In genomic region chrX:129808829-129809745, GRCh38 we compare ENCODE assay signal across 17 cellular contexts. TPM values are rescaled to one million over a fixed set of nuclear protein-coding genes. Genes with fewer than 3 reads are reported as not detected.
A peak's percentile ranks its signal among the peaks of the same experiment; 100 is the strongest.
DNase-seq lines count a peak whose midpoint lies in the region; ATAC-seq and TF ChIP-seq lines count a peak whose summit lies in the region.
"Had no signal": no experiment of that assay in that cellular context is flagged by ENCODE, and none has a peak within 500 bp of the region (broad histone marks: within the 10 kb centered on the region; RNA-seq: fewer than 3 reads in every experiment).

No MANE protein-coding gene starts in this region.

- H3K9me3 Mint-ChIP-seq in CD14-positive monocyte: no peaks in the 10 kb centered on the region
- H3K9me3 Mint-ChIP-seq in activated CD4-positive, alpha-beta memory T cell treated with anti-CD3 and anti-CD28 coated beads, Interleukin-2, amount 10 ng/mL, durations not matched to agents 7 days and 5 days: no peaks in the 10 kb centered on the region
- H3K9me3 Mint-ChIP-seq: stimulated activated memory B cell treated with anti-CD40 and anti-IgM and Interleukin-4, amounts not matched to agents 10 μg/mL and 1 μg/mL and 100 μg/mL, for 72 hours; T-helper 1 cell treated with Interleukin-12 subunit alpha and Interleukin-12 subunit beta and Interleukin-4 antibody, amounts not matched to agents 30 μg/mL and 1 μg/mL, for 36 hours had no signal

- no peaks in the 10 kb centered on the region for H3K9me3 ChIP-seq in GM23248 (ENCODE audit: low read depth)

- H3K27ac ChIP-seq in GM23248: peak overlapping the region; percentile 45; the same call in 1 of the 2 replicates

- H3K4me3 ChIP-seq in GM23248: no peak overlapping the region

- peaks cover 52% of the 10 kb centered on the region for H3K4me1 Mint-ChIP-seq in CD14-positive monocyte
- H3K4me1 Mint-ChIP-seq in activated CD4-positive, alpha-beta memory T cell treated with anti-CD3 and anti-CD28 coated beads, Interleukin-2, amount 10 ng/mL, durations not matched to agents 7 days and 5 days: peaks cover 18% of the 10 kb centered on the region

- no peaks in the 10 kb centered on the region for H4K20me1 ChIP-seq in GM23248 (ENCODE audit: insufficient read depth)

- H3K79me2 ChIP-seq in GM23248 (ENCODE audit: insufficient read depth): no peaks in the 10 kb centered on the region

- H3K9ac ChIP-seq in GM23248: no peak overlapping the region

- H3K4me1 ChIP-seq in GM23248 (ENCODE audit: insufficient read depth): peaks cover 17% of the 10 kb centered on the region

- 81 to 98% methylated on average over 5 to 6 of the region's 6 CpGs for WGBS in GM23248 (ENCODE audit: low coverage in 1 of 2, low lambda C conversion rate in 2 of 2, missing lambda C conversion rate in 2 of 2), 2 experiments

- CTCF ChIA-PET in activated CD4-positive, alpha-beta memory T cell treated with anti-CD3 and anti-CD28 coated beads, Interleukin-2, amount 10 ng/mL, durations not matched to agents 7 days and 5 days (lab: Charles Lee): interaction anchor here (1.6 kb wide), 1 partner anchor 252 kb away, joined by 4 read pairs; no protein-coding TSS in a partner anchor

- in situ Hi-C loops in GM23248 (cut with MboI): no loop called here

- no peak for ATAC-seq in HG03342 (IDR thresholded peaks at IDR 0.05; ENCODE audit: unreplicated experiment)
- no peak for ATAC-seq in GM21529 (IDR thresholded peaks at IDR 0.05; ENCODE audit: unreplicated experiment)
- ATAC-seq: PC-3; stimulated activated memory B cell treated with anti-CD40 and anti-IgM and Interleukin-4, amounts not matched to agents 10 μg/mL and 1 μg/mL and 100 μg/mL, for 72 hours had no signal

- H3K27me3 ChIP-seq in GM23248 (replicated peaks; ENCODE audit: insufficient read depth): no peaks in the 10 kb centered on the region

- intact Hi-C loops in CD14-positive monocyte (cut with micrococcal nuclease): loop anchor here in 1 of 2 donors (5.0 kb wide), 1 partner anchor 52 kb away; no protein-coding TSS in a partner anchor

- no peak overlapping the region for H3K4me2 ChIP-seq in GM23248 (ENCODE audit: unreplicated experiment)

- POLR2A ChIA-PET in activated CD4-positive, alpha-beta memory T cell treated with anti-CD3 and anti-CD28 coated beads, Interleukin-2, amount 10 ng/mL, durations not matched to agents 7 days and 5 days (lab: Charles Lee): interaction anchor here (0.9 to 3.0 kb wide), 5 partner anchors 10 to 64 kb away, joined by 3 to 16 read pairs (median 5); no protein-coding TSS in a partner anchor

- H3K36me3 ChIP-seq in GM23248 (ENCODE audit: low read depth): no peaks in the 10 kb centered on the region

- DNase-seq in CD14-positive monocyte (ENCODE audit: low spot score) (peak; percentile 54), GM23248 (peak; percentile 21), foreskin melanocyte (peak; percentile 9), amniotic stem cell (lab: John Stamatoyannopoulos, UW) (no peak)
- DNase-seq in activated CD4-positive, alpha-beta memory T cell treated with anti-CD3 and anti-CD28 coated beads, Interleukin-2, amount 10 ng/mL, durations not matched to agents 7 days and 5 days: no peak
- DNase-seq in activated CD4-positive, alpha-beta T cell treated with anti-CD3 and anti-CD28 coated beads for 48 hours: no peak
- DNase-seq: C1 segment of cervical spinal cord; caudate nucleus; erythroblast; midbrain; PC-3; posterior cingulate gyrus; stimulated activated CD4-positive, alpha-beta T cell treated with anti-CD3 and anti-CD28 coated beads, Interleukin-1b, Interleukin-23, amount 100 ng/mL, for 48 hours had no signal

- H3K27me3 Mint-ChIP-seq in CD14-positive monocyte (ENCODE audit: low read depth in 3 of 3): peaks cover 0 to 9% (median 0%) of the 10 kb centered on the region in 3 donors
- H3K27me3 Mint-ChIP-seq in activated CD4-positive, alpha-beta memory T cell treated with anti-CD3 and anti-CD28 coated beads, Interleukin-2, amount 10 ng/mL, durations not matched to agents 7 days and 5 days: no peaks in the 10 kb centered on the region
- H3K27me3 Mint-ChIP-seq: stimulated activated memory B cell treated with anti-CD40 and anti-IgM and Interleukin-4, amounts not matched to agents 10 μg/mL and 1 μg/mL and 100 μg/mL, for 72 hours had no signal

- H3K27ac Mint-ChIP-seq in CD14-positive monocyte: peak overlapping the region; percentile 86 to 95 (median 92)
- H3K27ac Mint-ChIP-seq in activated CD4-positive, alpha-beta memory T cell treated with anti-CD3 and anti-CD28 coated beads, Interleukin-2, amount 10 ng/mL, durations not matched to agents 7 days and 5 days: peak overlapping the region; percentile 35
- H3K27ac Mint-ChIP-seq: stimulated activated memory B cell treated with anti-CD40 and anti-IgM and Interleukin-4, amounts not matched to agents 10 μg/mL and 1 μg/mL and 100 μg/mL, for 72 hours; T-helper 1 cell treated with Interleukin-12 subunit alpha and Interleukin-12 subunit beta and Interleukin-4 antibody, amounts not matched to agents 30 μg/mL and 1 μg/mL, for 36 hours had no signal

- peaks cover 12% of the 10 kb centered on the region for H3F3A ChIP-seq in GM23248 (ENCODE audit: insufficient read depth)

- H3K4me3 Mint-ChIP-seq in CD14-positive monocyte: peak overlapping the region in 1 of 2 donors; percentile 35
- H3K4me3 Mint-ChIP-seq in activated CD4-positive, alpha-beta memory T cell treated with anti-CD3 and anti-CD28 coated beads, Interleukin-2, amount 10 ng/mL, durations not matched to agents 7 days and 5 days: no peak overlapping the region
- H3K4me3 Mint-ChIP-seq: stimulated activated memory B cell treated with anti-CD40 and anti-IgM and Interleukin-4, amounts not matched to agents 10 μg/mL and 1 μg/mL and 100 μg/mL, for 72 hours; T-helper 1 cell treated with Interleukin-12 subunit alpha and Interleukin-12 subunit beta and Interleukin-4 antibody, amounts not matched to agents 30 μg/mL and 1 μg/mL, for 36 hours had no signal

- H2AFZ ChIP-seq in GM23248: no peak overlapping the region

- H3K36me3 Mint-ChIP-seq in CD14-positive monocyte: peaks cover 3 to 10% of the 10 kb centered on the region in 2 donors
- H3K36me3 Mint-ChIP-seq in activated CD4-positive, alpha-beta memory T cell treated with anti-CD3 and anti-CD28 coated beads, Interleukin-2, amount 10 ng/mL, durations not matched to agents 7 days and 5 days (ENCODE audit: low read depth): peaks cover 18% of the 10 kb centered on the region

- H3K9me2 ChIP-seq in GM23248 (ENCODE audit: insufficient read depth): no peaks in the 10 kb centered on the region

- TF ChIP-seq CTCF in CD14-positive monocyte (IDR thresholded peaks at IDR 0.05): no peak

RNA-seq across cellular contexts. Expression of gene SASH3, which starts 29.3 kb away (rescaled TPM):
- polyA plus RNA-seq in CD14-positive monocyte: 100 to 1,000 TPM; 127 to 179 TPM
- total RNA-seq in GM23248 (2014; rRNA removed; shearing (Covaris generic)): not detected in 2 replicates
- 0.06 and 0.27 TPM in 2 replicates for polyA plus RNA-seq in GM23248 (2016; fragmentation: Nextera tagmentation; extraction: Ambion mirVana)
- 100 to 1,000 TPM; 229 to 245 TPM for total RNA-seq in activated CD4-positive, alpha-beta memory T cell treated with anti-CD3 and anti-CD28 coated beads, Interleukin-2, amount 10 ng/mL, durations not matched to agents 7 days and 5 days
- total RNA-seq: PC-3 had no signal

RNA-seq across cellular contexts. Expression of gene ZDHHC9, which starts 34.6 kb away (rescaled TPM):
- polyA plus RNA-seq in CD14-positive monocyte: 1 to 10 TPM; 2.7 to 2.8 TPM
- total RNA-seq in GM23248 (2014; rRNA removed; shearing (Covaris generic)): 27.5 and 33.5 TPM in 2 replicates
- polyA plus RNA-seq in GM23248 (2016; fragmentation: Nextera tagmentation; extraction: Ambion mirVana): 53.3 and 54.4 TPM in 2 replicates
- total RNA-seq in activated CD4-positive, alpha-beta memory T cell treated with anti-CD3 and anti-CD28 coated beads, Interleukin-2, amount 10 ng/mL, durations not matched to agents 7 days and 5 days: 1 to 10 TPM; 5.8 to 7.5 TPM

Comparison
In these comparisons a context has a peak if more than half of its experiments do, and no peak if none do; other contexts are left out.
1. DNase-seq: peak in CD14-positive monocyte (single experiment), GM23248 (single experiment) and foreskin melanocyte (single experiment); none in activated CD4-positive, alpha-beta memory T cell treated with anti-CD3 and anti-CD28 coated beads, Interleukin-2, amount 10 ng/mL, durations not matched to agents 7 days and 5 days (single experiment), amniotic stem cell (single experiment) and activated CD4-positive, alpha-beta T cell treated with anti-CD3 and anti-CD28 coated beads for 48 hours (single experiment).
2. RNA of gene SASH3, which starts 29.3 kb away (total RNA-seq): 229 to 245 TPM in activated CD4-positive, alpha-beta memory T cell treated with anti-CD3 and anti-CD28 coated beads, Interleukin-2, amount 10 ng/mL, durations not matched to agents 7 days and 5 days; not detected in GM23248; every median in the first group is over 100 times any median in the second.